In genomic region chr11:1553808-1554594, GRCh38 we compare ENCODE assay signal across 16 cellular contexts. TPM values are rescaled to one million over a fixed set of nuclear protein-coding genes. Genes with fewer than 3 reads are reported as not detected.
A peak's percentile ranks its signal among the peaks of the same experiment; 100 is the strongest.
DNase-seq lines count a peak whose midpoint lies in the region; ATAC-seq, FAIRE-seq and TF ChIP-seq lines count a peak whose summit lies in the region.
"Had no signal": no experiment of that assay in that cellular context is flagged by ENCODE, and none has a peak within 500 bp of the region (broad histone marks: within the 10 kb centered on the region; RNA-seq: fewer than 3 reads in every experiment).

No MANE protein-coding gene starts in this region.

- no peak for FAIRE-seq in GM19239 (lab: Jason Lieb, UNC)

- H3K4me1 ChIP-seq in HEK293 (ENCODE audit: control insufficient read depth, insufficient read depth, low read length): no peaks in the 10 kb centered on the region

- H3K27ac Mint-ChIP-seq in CD4-positive, alpha-beta T cell: peak overlapping the region; percentile 20
- H3K27ac Mint-ChIP-seq in T-helper 17 cell: peak overlapping the region; percentile 92
- H3K27ac Mint-ChIP-seq in T-helper 2 cell treated with Interferon-gamma antibody and Interleukin-4, amounts not matched to agents 5 μg/mL and 100 μg/mL, for 36 hours: no peak overlapping the region
- H3K27ac Mint-ChIP-seq: activated naive CD4-positive, alpha-beta T cell treated with anti-CD3 and anti-CD28 coated beads, Interleukin-2, amount 50 U/mL, for 72 hours had no signal

- no peaks in the 10 kb centered on the region for H3K9me3 ChIP-seq in CD4-positive, alpha-beta T cell (ENCODE audit: control insufficient read depth, low read length)
- H3K9me3 ChIP-seq in HEK293 (ENCODE audit: control insufficient read depth, insufficient read depth, low read depth, low read length) (no peaks in the 10 kb centered on the region), T-helper 17 cell (ENCODE audit: control insufficient read depth, low read length, poor library complexity, severe bottlenecking) (no peaks in the 10 kb centered on the region)

- peaks cover 9% of the 10 kb centered on the region for H3K36me3 Mint-ChIP-seq in CD4-positive, alpha-beta T cell (ENCODE audit: low read depth)
- no peaks in the 10 kb centered on the region for H3K36me3 Mint-ChIP-seq in T-helper 17 cell (ENCODE audit: low read depth)
- H3K36me3 Mint-ChIP-seq in T-helper 2 cell treated with Interferon-gamma antibody and Interleukin-4, amounts not matched to agents 5 μg/mL and 100 μg/mL, for 36 hours (ENCODE audit: low read depth): no peaks in the 10 kb centered on the region
- H3K36me3 Mint-ChIP-seq: activated naive CD4-positive, alpha-beta T cell treated with anti-CD3 and anti-CD28 coated beads, Interleukin-2, amount 50 U/mL, for 72 hours had no signal

- no peak overlapping the region for H3K27ac ChIP-seq in CD4-positive, alpha-beta T cell (ENCODE audit: low read depth, low read length)
- no peak overlapping the region for H3K27ac ChIP-seq in HEK293 (ENCODE audit: extremely low read depth, low read depth, low read length)

- no peaks in the 10 kb centered on the region for H3K9me3 Mint-ChIP-seq in CD4-positive, alpha-beta T cell
- no peaks in the 10 kb centered on the region for H3K9me3 Mint-ChIP-seq in T-helper 2 cell treated with Interferon-gamma antibody and Interleukin-4, amounts not matched to agents 5 μg/mL and 100 μg/mL, for 36 hours
- H3K9me3 Mint-ChIP-seq: activated naive CD4-positive, alpha-beta T cell treated with anti-CD3 and anti-CD28 coated beads, Interleukin-2, amount 50 U/mL, for 72 hours had no signal

- POLR2A ChIA-PET in CD4-positive, alpha-beta T cell (lab: Charles Lee): no interaction called here
- POLR2A ChIA-PET in HEK293 (lab: Yijun Ruan, JAX): interaction anchor here (0.8 to 1.4 kb wide), 2 partner anchors 10 to 21 kb away, joined by 3 to 6 read pairs; no protein-coding TSS in a partner anchor

- H3K27me3 Mint-ChIP-seq in CD4-positive, alpha-beta T cell: peaks cover 45% of the 10 kb centered on the region
- H3K27me3 Mint-ChIP-seq in T-helper 17 cell: peaks cover 17% of the 10 kb centered on the region
- peaks cover 15% of the 10 kb centered on the region for H3K27me3 Mint-ChIP-seq in T-helper 2 cell treated with Interferon-gamma antibody and Interleukin-4, amounts not matched to agents 5 μg/mL and 100 μg/mL, for 36 hours (ENCODE audit: low read depth)

- no peak for ATAC-seq in CD4-positive, alpha-beta T cell (ENCODE audit: poor library complexity)
- peak; percentile 7 for ATAC-seq in T-helper 17 cell
- ATAC-seq in left lobe of liver: peak; percentile 29
- ATAC-seq: activated naive CD4-positive, alpha-beta T cell treated with anti-CD3 and anti-CD28 coated beads, Interleukin-2, amount 50 U/mL, for 72 hours had no signal

- peaks cover 0 to 15% of the 10 kb centered on the region in 2 experiments; a peak in 1 of 3 replicates for H3K36me3 ChIP-seq in HEK293 (ENCODE audit: control insufficient read depth in 2 of 2, insufficient read depth in 1 of 2, low read length in 2 of 2)

- intact Hi-C loops in CD4-positive, alpha-beta T cell (cut with DNase I, micrococcal nuclease): no loop called here

- no peak for DNase-seq in CD4-positive, alpha-beta T cell
- DNase-seq in T-helper 17 cell (no peak), left lobe of liver (ENCODE audit: low spot score) (no peak), GM19239 (ENCODE audit: insufficient read length, low spot score) (no peak), NCI-H226 (no peak)
- DNase-seq in T-helper 2 cell treated with Interferon-gamma antibody and Interleukin-4, amounts not matched to agents 5 μg/mL and 100 μg/mL, for 36 hours (ENCODE audit: low spot score): no peak
- no peak for DNase-seq in stimulated activated CD4-positive, alpha-beta T cell treated with anti-CD3 and anti-CD28 coated beads, Interleukin-4, amount 100 ng/mL, for 4 hours
- DNase-seq: KBM-7, midbrain, T-helper 1 cell had no signal

- H3K4me3 Mint-ChIP-seq in CD4-positive, alpha-beta T cell: no peak overlapping the region
- peak overlapping the region; percentile 39 for H3K4me3 Mint-ChIP-seq in T-helper 17 cell
- H3K4me3 Mint-ChIP-seq in T-helper 2 cell treated with Interferon-gamma antibody and Interleukin-4, amounts not matched to agents 5 μg/mL and 100 μg/mL, for 36 hours: no peak overlapping the region

- CTCF ChIA-PET in CD4-positive, alpha-beta T cell (lab: Charles Lee): no interaction called here
- CTCF ChIA-PET in HEK293 (lab: Yijun Ruan, JAX): interaction anchor here (1.0 to 2.4 kb wide), 3 partner anchors 20 to 87 kb away, joined by 3 to 19 read pairs (median 3); no protein-coding TSS in a partner anchor

- no peak overlapping the region for H3K4me3 ChIP-seq in HEK293 (ENCODE audit: low read depth, low read length)

- H3K27me3 ChIP-seq in CD4-positive, alpha-beta T cell (ENCODE audit: control insufficient read depth, insufficient read depth, low read length): peaks cover 6% of the 10 kb centered on the region

- TF ChIP-seq CTCF in CD4-positive, alpha-beta T cell (IDR thresholded peaks at IDR 0.05): no peak
- TF ChIP-seq CTCF in HEK293 (tag by site-specific recombination; IDR thresholded peaks at IDR 0.05): no peak

- H3K4me1 Mint-ChIP-seq in CD4-positive, alpha-beta T cell (ENCODE audit: low read depth): peaks cover under 1% of the 10 kb centered on the region
- peaks cover 4% of the 10 kb centered on the region for H3K4me1 Mint-ChIP-seq in T-helper 17 cell
- no peaks in the 10 kb centered on the region for H3K4me1 Mint-ChIP-seq in T-helper 2 cell treated with Interferon-gamma antibody and Interleukin-4, amounts not matched to agents 5 μg/mL and 100 μg/mL, for 36 hours (ENCODE audit: low read depth)

TF ChIP-seq in HEK293, 187 proteins besides CTCF, POLR2A, EP300 and RAD21:
- TF ChIP-seq GLIS1 (tag by site-specific recombination; IDR thresholded peaks at IDR 0.05) (peak; percentile 87), KLF1 (tag by site-specific recombination; IDR thresholded peaks at IDR 0.05) (peak; percentile 30; the same call in 1 of the 2 replicates), ZNF585B (tag by site-specific recombination; IDR thresholded peaks at IDR 0.05) (no peak), ZNF121 (tag by site-specific recombination; IDR thresholded peaks at IDR 0.05) (0 out of 2 replicates have a peak, but pooled peaks have one; percentile 28), ZNF19 (tag by site-specific recombination; IDR thresholded peaks at IDR 0.05; ENCODE audit: low read depth) (no peak), GLIS2 (tag by site-specific recombination; IDR thresholded peaks at IDR 0.05) (peak; percentile 64; the same call in 1 of the 2 replicates)
TF ChIP-seq in HEK293: peak in this region for 4.

RNA-seq across cellular contexts. Expression of gene DUSP8, which starts 18.1 kb away (rescaled TPM):
- 10 to 100 TPM; 83.9 to 91.2 TPM for total RNA-seq in CD4-positive, alpha-beta T cell
- total RNA-seq in T-helper 17 cell (10 to 100 TPM; 79.5 to 90.1 TPM), left lobe of liver (0.23 TPM)

RNA-seq across cellular contexts. Expression of gene KRTAP5-1, which starts 31.1 kb away (rescaled TPM):
- total RNA-seq in CD4-positive, alpha-beta T cell: not detected
- total RNA-seq in T-helper 17 cell (not detected), left lobe of liver (not detected)
- total RNA-seq: activated CD8-positive, alpha-beta memory T cell treated with anti-CD3 and anti-CD28 coated beads for 36 hours; activated naive CD4-positive, alpha-beta T cell treated with anti-CD3 and anti-CD28 coated beads, Interleukin-2, amount 50 U/mL, for 72 hours; dermis microvascular lymphatic vessel endothelial cell; renal cortical epithelial cell; temporal lobe had no signal

RNA-seq across cellular contexts. Expression of gene KRTAP5-2, which starts 44.1 kb away (rescaled TPM):
- not detected for total RNA-seq in CD4-positive, alpha-beta T cell
- total RNA-seq in T-helper 17 cell: not detected
- not detected for total RNA-seq in left lobe of liver
- total RNA-seq: activated CD8-positive, alpha-beta memory T cell treated with anti-CD3 and anti-CD28 coated beads for 36 hours; activated naive CD4-positive, alpha-beta T cell treated with anti-CD3 and anti-CD28 coated beads, Interleukin-2, amount 50 U/mL, for 72 hours; dermis microvascular lymphatic vessel endothelial cell; renal cortical epithelial cell; temporal lobe had no signal

RNA-seq across cellular contexts. Expression of gene KRTAP5-3, which starts 54.3 kb away (rescaled TPM):
- total RNA-seq in CD4-positive, alpha-beta T cell: not detected
- not detected for total RNA-seq in T-helper 17 cell
- not detected for total RNA-seq in left lobe of liver
- total RNA-seq: activated CD8-positive, alpha-beta memory T cell treated with anti-CD3 and anti-CD28 coated beads for 36 hours; activated naive CD4-positive, alpha-beta T cell treated with anti-CD3 and anti-CD28 coated beads, Interleukin-2, amount 50 U/mL, for 72 hours; dermis microvascular lymphatic vessel endothelial cell; renal cortical epithelial cell; temporal lobe had no signal

Comparison
In these comparisons a context has a peak if more than half of its experiments do, and no peak if none do; other contexts are left out.
1. RNA of gene DUSP8, which starts 18.1 kb away (total RNA-seq): 83.9 to 91.2 TPM in CD4-positive, alpha-beta T cell and 79.5 to 90.1 TPM in T-helper 17 cell; 0.23 TPM in left lobe of liver (single experiment); every median in the first group is over 10 times any median in the second.